ENCODE assay signal across 10 cellular contexts in genomic region chr3:32951410-32951811, GRCh38. TPM values are rescaled to one million over a fixed set of nuclear protein-coding genes. Genes with fewer than 3 reads are reported as not detected.
DNase-seq lines count a peak whose midpoint lies in the region; ATAC-seq and TF ChIP-seq lines count a peak whose summit lies in the region.
"Had no signal": no experiment of that assay in that cellular context is flagged by ENCODE, and none has a peak within 500 bp of the region (broad histone marks: within the 10 kb centered on the region; RNA-seq: fewer than 3 reads in every experiment).

CCR4 (plus strand) TSS chr3:32951644; CDS start chr3:32953423, 1,779 bp downstream.

- H2BK120ac ChIP-seq in neuronal stem cell (ENCODE audit: low read depth, low read length): no peak within 1 kb of the TSS

- peaks cover 0 to 1% of the 10 kb centered on the region in 2 donors for H3K4me1 ChIP-seq in neuronal stem cell (ENCODE audit: control insufficient read depth in 2 of 2, insufficient read depth in 1 of 2, low read depth in 1 of 2, low read length in 2 of 2)

- peak within 1 kb of the TSS; percentile 35 for H3K18ac ChIP-seq in neuronal stem cell (ENCODE audit: low read length)

- H4K91ac ChIP-seq in neuronal stem cell (ENCODE audit: low read depth, low read length, poor library complexity): no peak within 1 kb of the TSS

- no peak within 1 kb of the TSS for H3K4me3 Mint-ChIP-seq in CD14-positive monocyte

- no peak within 1 kb of the TSS for H3K9ac ChIP-seq in neuronal stem cell (ENCODE audit: low read depth, low read length, poor library complexity)

- no peak within 1 kb of the TSS for H3K4me2 ChIP-seq in neuronal stem cell (ENCODE audit: insufficient read depth, low read length, poor library complexity, severe bottlenecking)

- intact Hi-C loops in CD14-positive monocyte (cut with micrococcal nuclease): no loop called here

- H2BK5ac ChIP-seq in neuronal stem cell (ENCODE audit: low read length): no peak within 1 kb of the TSS

- no peak within 1 kb of the TSS for H3K4me3 ChIP-seq in neuronal stem cell (ENCODE audit: low read length in 2 of 2)
- H3K4me3 ChIP-seq: gastroesophageal sphincter had no signal

- no peak within 1 kb of the TSS for H3K27ac ChIP-seq in neuronal stem cell (replicated peaks; ENCODE audit: low read length)
- H3K27ac ChIP-seq: gastroesophageal sphincter had no signal

- WGBS in neuronal stem cell (ENCODE audit: extremely low coverage in 2 of 2, insufficient read length in 2 of 2, insufficient replicate concordance in 1 of 2), 2 donors: no CpG with 5 or more reads among the region's 9 CpGs

- H3K9me3 Mint-ChIP-seq in CD14-positive monocyte: no peaks in the 10 kb centered on the region

- H3K14ac ChIP-seq in neuronal stem cell (ENCODE audit: low read length): no peak within 1 kb of the TSS

- no peak within 1 kb of the TSS for H3K23ac ChIP-seq in neuronal stem cell (ENCODE audit: low read depth, low read length, poor library complexity)

- H2BK15ac ChIP-seq in neuronal stem cell (ENCODE audit: low read length): no peak within 1 kb of the TSS

- ATAC-seq in HG03520 (IDR thresholded peaks at IDR 0.05; ENCODE audit: unreplicated experiment) (no peak), HG03469 (IDR thresholded peaks at IDR 0.05; ENCODE audit: unreplicated experiment) (no peak), HG02571 (IDR thresholded peaks at IDR 0.05; ENCODE audit: unreplicated experiment) (no peak)
- ATAC-seq: gastroesophageal sphincter had no signal

- peak within 1 kb of the TSS in 2 of 7 donors; percentile 5 to 60 for H3K27ac Mint-ChIP-seq in CD14-positive monocyte

- DNase-seq in CD1c-positive myeloid dendritic cell (ENCODE audit: extremely low spot score): peak; percentile 21
- DNase-seq in T-helper 22 cell (ENCODE audit: low read depth): peak; percentile 72
- peak; percentile 18 to 30 for DNase-seq in activated T-helper 1 cell treated with anti-CD3 and anti-CD28 coated beads, Interleukin-2, amount 50 U/mL, for 16 hours (ENCODE audit: low read depth in 1 of 2, low spot score in 1 of 2)
- DNase-seq in neuronal stem cell (ENCODE audit: low spot score): no peak
- no peak for DNase-seq in CD14-positive monocyte (ENCODE audit: low spot score)
- DNase-seq: HCEC 1CT had no signal

- H3K9me3 ChIP-seq in neuronal stem cell (replicated peaks in 1 of 2; ENCODE audit: control insufficient read depth in 2 of 2, insufficient read depth in 1 of 2, low read depth in 1 of 2, low read length in 2 of 2): no peaks in the 10 kb centered on the region
- H3K9me3 ChIP-seq: gastroesophageal sphincter had no signal

- H3K79me1 ChIP-seq in neuronal stem cell (ENCODE audit: low read depth, low read length): no peaks in the 10 kb centered on the region

- H4K8ac ChIP-seq in neuronal stem cell (ENCODE audit: low read depth, low read length): no peak within 1 kb of the TSS

- peaks cover 0 to 3% (median 0%) of the 10 kb centered on the region in 3 donors for H3K27me3 Mint-ChIP-seq in CD14-positive monocyte (ENCODE audit: low read depth in 3 of 3)

- H3K36me3 Mint-ChIP-seq in CD14-positive monocyte: no peaks in the 10 kb centered on the region

- H3K27me3 ChIP-seq in neuronal stem cell (ENCODE audit: control insufficient read depth in 3 of 3, insufficient read depth in 3 of 3, low read depth in 1 of 3, low read length in 3 of 3): peaks cover 0 to 2% (median 0%) of the 10 kb centered on the region in 3 experiments
- H3K27me3 ChIP-seq: gastroesophageal sphincter had no signal

- no peak within 1 kb of the TSS for H2BK12ac ChIP-seq in neuronal stem cell (ENCODE audit: low read length)

- H2AK5ac ChIP-seq in neuronal stem cell (ENCODE audit: low read depth, low read length): no peak within 1 kb of the TSS

- H3K4ac ChIP-seq in neuronal stem cell (ENCODE audit: low read length): no peak within 1 kb of the TSS

- H3K4me1 Mint-ChIP-seq in CD14-positive monocyte: peaks cover 11% of the 10 kb centered on the region

- no peak within 1 kb of the TSS for H2AFZ ChIP-seq in neuronal stem cell (ENCODE audit: low read length)

- no peaks in the 10 kb centered on the region for H3K36me3 ChIP-seq in neuronal stem cell (replicated peaks in 1 of 2; ENCODE audit: control insufficient read depth in 2 of 2, insufficient read depth in 2 of 2, low read length in 2 of 2)
- H3K36me3 ChIP-seq: gastroesophageal sphincter had no signal

- TF ChIP-seq CTCF in CD14-positive monocyte (IDR thresholded peaks at IDR 0.05): no peak

RNA-seq across cellular contexts. Expression of gene CCR4, which starts in this region (rescaled TPM):
- polyA plus RNA-seq in neuronal stem cell (2013, experiment 1 of 2): 0.01 TPM
- 0.04 TPM for polyA plus RNA-seq in neuronal stem cell (2013, experiment 2 of 2)
- polyA plus RNA-seq in CD14-positive monocyte: under 1 TPM in 1 of 2 donors, not detected in 1; 0.04 TPM

Comparison
In these comparisons a context has a peak if more than half of its experiments do, and no peak if none do; other contexts are left out.
1. DNase-seq: peak in CD1c-positive myeloid dendritic cell (single experiment), T-helper 22 cell (single experiment) and activated T-helper 1 cell treated with anti-CD3 and anti-CD28 coated beads, Interleukin-2, amount 50 U/mL, for 16 hours (2 of 2); none in neuronal stem cell (single experiment) and CD14-positive monocyte (single experiment).